ENCODE assay signal across 23 cellular contexts in the genomic region with DNA sequence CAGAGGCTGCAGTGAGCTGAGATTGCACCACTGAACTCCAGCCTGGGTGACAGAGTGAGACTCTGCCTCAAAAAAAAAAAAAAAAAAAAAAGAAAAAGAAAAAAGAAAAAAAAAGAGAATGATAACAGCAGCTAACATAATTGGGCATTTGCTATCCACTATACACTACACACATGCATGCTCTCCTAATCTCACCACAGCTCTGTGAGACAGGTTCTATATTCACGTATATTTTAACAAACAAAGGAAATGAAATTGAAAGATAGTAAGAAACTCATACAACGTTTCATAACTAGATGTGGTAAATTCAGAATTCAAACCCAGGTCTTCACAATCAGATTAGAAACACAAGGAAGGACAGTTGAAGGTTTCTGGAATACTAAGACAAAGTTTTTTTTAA.
DNase-seq lines count a peak whose midpoint lies in the region; ATAC-seq, FAIRE-seq and TF ChIP-seq lines count a peak whose summit lies in the region.
"Had no signal": no experiment of that assay in that cellular context is flagged by ENCODE, and none has a peak within 500 bp of the region (broad histone marks: within the 10 kb centered on the region; RNA-seq: fewer than 3 reads in every experiment).

No MANE protein-coding gene starts in this region.

- H3K4me1 ChIP-seq in GM12878 (ENCODE audit: control insufficient read depth, insufficient read depth, low read length), result no peaks in the 10 kb centered on the region
- no peaks in the 10 kb centered on the region for H3K4me1 ChIP-seq in mammary epithelial cell (ENCODE audit: insufficient read depth, low read length)
- H3K4me1 ChIP-seq: BLaER1, Caco-2 had no signal

- no peak for TF ChIP-seq RAD21 in GM12878 (IDR thresholded peaks at IDR 0.05; ENCODE audit: insufficient read depth, low read depth, low read length)

- CTCF ChIA-PET in GM12878 (lab: Yijun Ruan, JAX) (interaction anchor here (0.9 kb wide), 1 partner anchor 8 kb away, joined by 4 read pairs; no protein-coding TSS in a partner anchor), mammary epithelial cell (lab: Charles Lee; ENCODE audit: low non-redundant PET) (interaction anchor here (0.7 kb wide), 1 partner anchor 17 kb away, joined by 20 read pairs; no protein-coding TSS in a partner anchor)

- RAD21 ChIA-PET in GM12878 (lab: Charles Lee; ENCODE audit: unreplicated experiment), result no interaction called here

- intact Hi-C loops in GM12878 (cut with micrococcal nuclease; ENCODE audit: unreplicated experiment), result no loop called here
- intact Hi-C loops in mammary epithelial cell (cut with micrococcal nuclease), result no loop called here

- 25% methylated on average over 2 of the region's 2 CpGs for WGBS in GM12878 (ENCODE audit: insufficient coverage, insufficient replicate concordance, low lambda C conversion rate, missing lambda C conversion rate)
- 89% methylated on average over 2 of the region's 2 CpGs for WGBS in mammary epithelial cell (ENCODE audit: low coverage, missing lambda C conversion rate)

- DNase-seq in GM12865 (ENCODE audit: low read depth) (peak; percentile 7), GM12878 (ENCODE audit: low read depth, low spot score) (no peak), mammary epithelial cell (no peak), NCI-H2107 (lab: John Stamatoyannopoulos, UW) (no peak)
- DNase-seq: Caco-2; CD4-positive, CD25-positive, alpha-beta regulatory T cell; CD8-positive, alpha-beta T cell; DMS 273 treated with DMSO at 0.1 percent for 48 hours; DMS79; EL; GDM1; H9 had no signal

- dilution Hi-C loops in mammary epithelial cell (cut with HindIII; ENCODE audit: low sequenced_read_pairs), result no loop called here

- H3K9me3 ChIP-seq in GM12878 (replicated peaks; ENCODE audit: control insufficient read depth, insufficient read depth, low read length) (no peaks in the 10 kb centered on the region), mammary epithelial cell (replicated peaks; ENCODE audit: insufficient read depth, low read length) (no peaks in the 10 kb centered on the region)
- H3K9me3 ChIP-seq: BLaER1, Caco-2 had no signal

- BruUV-seq in GM12878 (replicated peaks; lab: Mats Ljungman, UMichigan) (no TSS peak), mammary epithelial cell (replicated peaks; lab: Mats Ljungman, UMichigan) (no TSS peak)

- no peak overlapping the region for H3K27ac ChIP-seq in GM12878 (ENCODE audit: control insufficient read depth, insufficient read depth)
- no peak overlapping the region for H3K27ac ChIP-seq in mammary epithelial cell (ENCODE audit: insufficient read depth, low read depth, low read length)
- H3K27ac ChIP-seq: 22Rv1, BLaER1, C4-2B had no signal

- no peak for TF ChIP-seq POLR2A in GM12878 (IDR thresholded peaks at IDR 0.05; ENCODE audit: low read depth, low read length)

- POLR2A ChIA-PET in GM12878 (lab: Charles Lee), result interaction anchor here (0.6 kb wide), 2 partner anchors 68 to 387 kb away, joined by 4 to 5 read pairs; no protein-coding TSS in a partner anchor

- H3K4me2 ChIP-seq in GM12878 (ENCODE audit: control insufficient read depth, insufficient read depth) (no peak overlapping the region), mammary epithelial cell (ENCODE audit: insufficient read depth, low read depth, low read length) (no peak overlapping the region)
- H3K4me2 ChIP-seq: BLaER1, GM23338 had no signal

- no peak for TF ChIP-seq EP300 in GM12878 (IDR thresholded peaks at IDR 0.05; ENCODE audit: borderline replicate concordance in 1 of 2, control insufficient read depth in 1 of 2, low read depth in 2 of 2, low read length in 2 of 2)

- no peaks in the 10 kb centered on the region for H3K27me3 ChIP-seq in GM12878 (replicated peaks in 1 of 2; ENCODE audit: control insufficient read depth in 2 of 2, insufficient read depth in 2 of 2, low read length in 1 of 2)
- no peaks in the 10 kb centered on the region for H3K27me3 ChIP-seq in mammary epithelial cell (ENCODE audit: insufficient read depth, low read length)
- H3K27me3 ChIP-seq: BLaER1 had no signal

- in situ Hi-C loops in GM12878 (cut with MboI), result no loop called here
- in situ Hi-C loops in mammary epithelial cell (cut with MboI; ENCODE audit: low sequenced_read_pairs in 2 of 2), result loop anchor here in 1 of 2 donors (10.0 kb wide), 1 partner anchor 203 kb away; no protein-coding TSS in a partner anchor

- H3K36me3 ChIP-seq in GM12878 (ENCODE audit: control insufficient read depth in 2 of 2, insufficient read depth in 2 of 2, low read length in 1 of 2) (no peaks in the 10 kb centered on the region), mammary epithelial cell (ENCODE audit: insufficient read depth, low read length) (no peaks in the 10 kb centered on the region)

- H2AFZ ChIP-seq in GM12878 (ENCODE audit: control insufficient read depth, low read depth, low read length), result no peak overlapping the region
- no peak overlapping the region for H2AFZ ChIP-seq in mammary epithelial cell (ENCODE audit: low read depth, low read length)
- H2AFZ ChIP-seq: GM23338 had no signal

- no peak overlapping the region for H3K9ac ChIP-seq in GM12878 (ENCODE audit: control insufficient read depth, insufficient read depth, low read length)
- no peak overlapping the region for H3K9ac ChIP-seq in mammary epithelial cell (ENCODE audit: insufficient read depth, low read length)
- H3K9ac ChIP-seq: BLaER1 had no signal

- FAIRE-seq in GM12878 (lab: Jason Lieb, UNC), result no peak
- FAIRE-seq: A204.1, GM12892, GM19239 had no signal

- H3K79me2 ChIP-seq in GM12878 (ENCODE audit: control insufficient read depth, insufficient read depth, low read length) (no peaks in the 10 kb centered on the region), mammary epithelial cell (ENCODE audit: insufficient read depth, low read length) (no peaks in the 10 kb centered on the region)

- H3K4me3 ChIP-seq in GM12865 (ENCODE audit: low read depth, low read length) (no peak overlapping the region), GM12878 (no peak overlapping the region), mammary epithelial cell (replicated peaks in 1 of 3; ENCODE audit: insufficient read depth in 1 of 3, low read depth in 2 of 3, low read length in 3 of 3) (no peak overlapping the region)
- H3K4me3 ChIP-seq: BLaER1, GM23338 had no signal

- H4K20me1 ChIP-seq in GM12878 (ENCODE audit: control insufficient read depth, insufficient read depth) (no peaks in the 10 kb centered on the region), mammary epithelial cell (ENCODE audit: insufficient read depth, low read length) (no peaks in the 10 kb centered on the region)
- H4K20me1 ChIP-seq: BLaER1 had no signal

- ATAC-seq in HG02798 (IDR thresholded peaks at IDR 0.05; ENCODE audit: poor library complexity, unreplicated experiment) (peak; percentile 46), HG03432 (IDR thresholded peaks at IDR 0.05; ENCODE audit: unreplicated experiment) (peak; percentile 49), GM12878 (peak; percentile 66), HG02610 (IDR thresholded peaks at IDR 0.05; ENCODE audit: unreplicated experiment) (no peak)
- ATAC-seq: CD8-positive, alpha-beta T cell; GM23338; HCT116 had no signal

- TF ChIP-seq CTCF in GM12865 (IDR thresholded peaks at IDR 0.05; ENCODE audit: insufficient read depth, low read depth, low read length, missing control alignments), result no peak
- TF ChIP-seq CTCF in GM12878 (IDR thresholded peaks at IDR 0.05 in 2 of 3, conservative IDR thresholded peaks at IDR 0.05 in 1 of 3; ENCODE audit: control insufficient read depth in 2 of 3, extremely low read depth in 1 of 3, insufficient read depth in 1 of 3, low read depth in 3 of 3, low read length in 3 of 3), result no peak
- no peak for TF ChIP-seq CTCF in mammary epithelial cell (conservative IDR thresholded peaks at IDR 0.05 in 1 of 2, IDR thresholded peaks at IDR 0.05 in 1 of 2; ENCODE audit: extremely low read depth in 1 of 2, insufficient read depth in 1 of 2, low read depth in 1 of 2, low read length in 2 of 2)

- SMC1A ChIA-PET in GM12878 (lab: Charles Lee; ENCODE audit: uncharacterized antibody, unreplicated experiment), result interaction anchor here (0.6 to 2.1 kb wide), 3 partner anchors 8 to 130 kb away, joined by 3 to 7 read pairs (median 5); no protein-coding TSS in a partner anchor

TF ChIP-seq in GM12878, 131 proteins besides CTCF, POLR2A, EP300 and RAD21:
- TF ChIP-seq KLF5 (IDR thresholded peaks at IDR 0.05; ENCODE audit: partially characterized antibody), result no peak
- TF ChIP-seq, protein P1, sequence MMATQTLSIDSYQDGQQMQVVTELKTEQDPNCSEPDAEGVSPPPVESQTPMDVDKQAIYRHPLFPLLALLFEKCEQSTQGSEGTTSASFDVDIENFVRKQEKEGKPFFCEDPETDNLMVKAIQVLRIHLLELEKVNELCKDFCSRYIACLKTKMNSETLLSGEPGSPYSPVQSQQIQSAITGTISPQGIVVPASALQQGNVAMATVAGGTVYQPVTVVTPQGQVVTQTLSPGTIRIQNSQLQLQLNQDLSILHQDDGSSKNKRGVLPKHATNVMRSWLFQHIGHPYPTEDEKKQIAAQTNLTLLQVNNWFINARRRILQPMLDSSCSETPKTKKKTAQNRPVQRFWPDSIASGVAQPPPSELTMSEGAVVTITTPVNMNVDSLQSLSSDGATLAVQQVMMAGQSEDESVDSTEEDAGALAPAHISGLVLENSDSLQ (IDR thresholded peaks at IDR 0.05), result no peak
TF ChIP-seq in GM12878: peak in this region for 0.
